1 cellular context compared by ENCODE assay signal in genomic region chr1:235917267-235917811, GRCh38.
TF ChIP-seq lines count a peak whose summit lies in the region.

No MANE protein-coding gene starts in this region.

TF ChIP-seq in IMR-90, 13 proteins besides CTCF, POLR2A, EP300 and RAD21 (continued from another document):
- TF ChIP-seq BHLHE40 (IDR thresholded peaks at IDR 0.05; ENCODE audit: low read depth, low read length) (0 out of 2 replicates have a peak, but pooled peaks have one; percentile 18), ELK1 (IDR thresholded peaks at IDR 0.05; ENCODE audit: borderline replicate concordance, low read depth, low read length) (no peak), USF2 (IDR thresholded peaks at IDR 0.05; ENCODE audit: low read depth, low read length) (peak; percentile 88), CEBPB (IDR thresholded peaks at IDR 0.05; ENCODE audit: low read depth, low read length) (peak; percentile 92), FOS (IDR thresholded peaks at IDR 0.05; ENCODE audit: low read depth, low read length) (peak; percentile 58), MXI1 (IDR thresholded peaks at IDR 0.05; ENCODE audit: borderline replicate concordance, low read depth, low read length) (peak; percentile 66; the same call in 1 of the 2 replicates)
